Comparison of ENCODE assay signal across 13 cellular contexts in genomic region chr2:66301767-66302140, GRCh38.
DNase-seq lines count a peak whose midpoint lies in the region; TF ChIP-seq lines count a peak whose summit lies in the region.
"Had no signal": no experiment of that assay in that cellular context is flagged by ENCODE, and none has a peak within 500 bp of the region (broad histone marks: within the 10 kb centered on the region; RNA-seq: fewer than 3 reads in every experiment).

No MANE protein-coding gene starts in this region.

- H2BK15ac ChIP-seq in H9 (ENCODE audit: low read depth, low read length): no peak overlapping the region

- H3K36me3 Mint-ChIP-seq in H9 (ENCODE audit: insufficient read depth in 1 of 3, low read depth in 3 of 3) (no peaks in the 10 kb centered on the region), nephron (ENCODE audit: low read depth) (no peaks in the 10 kb centered on the region)
- H3K36me3 Mint-ChIP-seq: CD4-positive, CD25-positive, alpha-beta regulatory T cell; IgD-negative memory B cell had no signal

- H3K79me1 ChIP-seq in H9 (ENCODE audit: insufficient read depth, low read depth, low read length, poor library complexity, severe bottlenecking): no peaks in the 10 kb centered on the region

- H3K18ac ChIP-seq in H9 (ENCODE audit: insufficient read length, low read depth, low read length): no peak overlapping the region

- H3K4me2 ChIP-seq in H9 (ENCODE audit: insufficient read depth, insufficient read length, low read length): no peak overlapping the region

- WGBS in H9 (ENCODE audit: extremely low coverage, insufficient read length, low lambda C conversion rate): no CpG with 5 or more reads among the region's 9 CpGs

- no peaks in the 10 kb centered on the region for H3K4me1 ChIP-seq in H9 (ENCODE audit: insufficient read depth, low read length)
- H3K4me1 ChIP-seq in ascending aorta: peaks cover 0 to 5% of the 10 kb centered on the region in 2 donors
- peaks cover 9% of the 10 kb centered on the region for H3K4me1 ChIP-seq in stomach smooth muscle (ENCODE audit: control insufficient read depth, insufficient read depth, low read length)

- H3K27ac Mint-ChIP-seq in H9 (peak overlapping the region in 1 of 3 experiments; percentile 70; a peak in 1 of 7 replicates), nephron (peak overlapping the region in 2 of 3 experiments; percentile 55 to 73)
- H3K27ac Mint-ChIP-seq: CD4-positive, CD25-positive, alpha-beta regulatory T cell; IgD-negative memory B cell had no signal

- peak overlapping the region; percentile 67; the same call in 1 of the 2 replicates for H3K14ac ChIP-seq in H9 (ENCODE audit: insufficient read depth, low read length)

- no peak for DNase-seq in H9
- no peak for DNase-seq in ascending aorta (ENCODE audit: low spot score in 2 of 2)
- DNase-seq in occipital lobe (lab: John Stamatoyannopoulos, UW): no peak
- DNase-seq in ecto neural progenitor cell (ENCODE audit: low spot score): no peak
- no peak for DNase-seq in SW480 (ENCODE audit: low spot score)
- no peak for DNase-seq in inferior parietal cortex (ENCODE audit: extremely low spot score)
- DNase-seq: CD4-positive, CD25-positive, alpha-beta regulatory T cell; COR-L47; MV-4-11; NCI-H226 had no signal

- H2AK5ac ChIP-seq in H9 (ENCODE audit: insufficient read length, low read length): no peak overlapping the region

- H3K4ac ChIP-seq in H9 (ENCODE audit: low read depth, low read length): no peak overlapping the region

- H2BK120ac ChIP-seq in H9 (ENCODE audit: low read depth, low read length, poor library complexity, severe bottlenecking): no peak overlapping the region

- H3K4me3 ChIP-seq in ascending aorta (peak overlapping the region; percentile 41 to 61), stomach smooth muscle (ENCODE audit: low read length in 2 of 2) (peak overlapping the region; percentile 61 to 65)

- H3K79me2 ChIP-seq in H9 (ENCODE audit: insufficient read depth, low read length): no peaks in the 10 kb centered on the region

- H3K4me1 Mint-ChIP-seq in H9 (no peaks in the 10 kb centered on the region), nephron (peaks cover 52% of the 10 kb centered on the region)
- H3K4me1 Mint-ChIP-seq: IgD-negative memory B cell had no signal

- no peak overlapping the region for H4K8ac ChIP-seq in H9 (replicated peaks; ENCODE audit: insufficient read length, low read depth, low read length)

- H4K91ac ChIP-seq in H9 (ENCODE audit: insufficient read length, low read depth, low read length): no peak overlapping the region

- intact Hi-C loops in ascending aorta (cut with DNase I): loop anchor here (10.0 kb wide), 1 partner anchor 273 kb away; no protein-coding TSS in a partner anchor

- no peak overlapping the region for H2AFZ ChIP-seq in H9 (ENCODE audit: low read length)

- H3K9me3 Mint-ChIP-seq in H9 (no peaks in the 10 kb centered on the region), nephron (no peaks in the 10 kb centered on the region)

- H3K9me3 ChIP-seq in H9 (ENCODE audit: control insufficient read depth, low read depth, low read length): no peaks in the 10 kb centered on the region
- no peaks in the 10 kb centered on the region for H3K9me3 ChIP-seq in ascending aorta
- H3K9me3 ChIP-seq in stomach smooth muscle (ENCODE audit: control insufficient read depth in 2 of 2, low read length in 2 of 2): no peaks in the 10 kb centered on the region

- H3K36me3 ChIP-seq in ascending aorta: no peaks in the 10 kb centered on the region
- no peaks in the 10 kb centered on the region for H3K36me3 ChIP-seq in stomach smooth muscle (ENCODE audit: control insufficient read depth in 2 of 2, insufficient read depth in 2 of 2, low read length in 2 of 2)

- no peak overlapping the region for H2BK20ac ChIP-seq in H9 (ENCODE audit: low read depth, low read length, poor library complexity, severe bottlenecking)

- H3K27me3 Mint-ChIP-seq in H9 (ENCODE audit: low read depth) (peaks cover 2% of the 10 kb centered on the region), nephron (ENCODE audit: low read depth) (peaks cover 7% of the 10 kb centered on the region)
- H3K27me3 Mint-ChIP-seq: IgD-negative memory B cell had no signal

- no peaks in the 10 kb centered on the region for H3K23me2 ChIP-seq in H9 (ENCODE audit: insufficient read length, low read depth, low read length, poor library complexity, severe bottlenecking)

- no peak overlapping the region for H3K23ac ChIP-seq in H9 (ENCODE audit: insufficient read length, low read depth, low read length)

- H3K27me3 ChIP-seq in H9 (ENCODE audit: insufficient read depth, low read length) (no peaks in the 10 kb centered on the region), ascending aorta (no peaks in the 10 kb centered on the region), stomach smooth muscle (ENCODE audit: control insufficient read depth in 1 of 2, insufficient read depth in 2 of 2, low read length in 2 of 2) (no peaks in the 10 kb centered on the region)

- TF ChIP-seq CTCF in H9 (conservative IDR thresholded peaks at IDR 0.05): no peak
- no peak for TF ChIP-seq CTCF in ascending aorta (IDR thresholded peaks at IDR 0.05)
- no peak for TF ChIP-seq CTCF in nephron (IDR thresholded peaks at IDR 0.05; ENCODE audit: unreplicated experiment in 3 of 3)

- H3T11ph ChIP-seq in H9 (ENCODE audit: low read length): no peak overlapping the region

- H3K4me3 Mint-ChIP-seq in H9: no peak overlapping the region
- no peak overlapping the region for H3K4me3 Mint-ChIP-seq in nephron
- H3K4me3 Mint-ChIP-seq: CD4-positive, CD25-positive, alpha-beta regulatory T cell; IgD-negative memory B cell had no signal

- no peak overlapping the region for H2BK12ac ChIP-seq in H9 (ENCODE audit: insufficient read length, low read depth, low read length)

- no peak overlapping the region for H2BK5ac ChIP-seq in H9 (ENCODE audit: insufficient read length, low read length)

- no peaks in the 10 kb centered on the region for H4K20me1 ChIP-seq in H9 (ENCODE audit: control insufficient read depth, insufficient read depth, insufficient read length)

- H3K56ac ChIP-seq in H9 (ENCODE audit: insufficient read length, low read depth, low read length): no peak overlapping the region

- H3K9ac ChIP-seq in H9 (ENCODE audit: extremely low read depth, insufficient read length, low read length): no peak overlapping the region
- H3K9ac ChIP-seq in stomach smooth muscle (ENCODE audit: low read length in 2 of 2): peak overlapping the region in 1 of 2 donors; percentile 65

- no peak overlapping the region for H4K5ac ChIP-seq in H9 (ENCODE audit: insufficient read length, low read depth, low read length)

- H3K27ac ChIP-seq in H9 (ENCODE audit: insufficient read length, low read depth, low read length) (no peak overlapping the region), ascending aorta (peak overlapping the region; percentile 84), stomach smooth muscle (ENCODE audit: low read length) (peak overlapping the region; percentile 86)
